Comparison of ENCODE assay signal across 1 cellular context in the genomic region with DNA sequence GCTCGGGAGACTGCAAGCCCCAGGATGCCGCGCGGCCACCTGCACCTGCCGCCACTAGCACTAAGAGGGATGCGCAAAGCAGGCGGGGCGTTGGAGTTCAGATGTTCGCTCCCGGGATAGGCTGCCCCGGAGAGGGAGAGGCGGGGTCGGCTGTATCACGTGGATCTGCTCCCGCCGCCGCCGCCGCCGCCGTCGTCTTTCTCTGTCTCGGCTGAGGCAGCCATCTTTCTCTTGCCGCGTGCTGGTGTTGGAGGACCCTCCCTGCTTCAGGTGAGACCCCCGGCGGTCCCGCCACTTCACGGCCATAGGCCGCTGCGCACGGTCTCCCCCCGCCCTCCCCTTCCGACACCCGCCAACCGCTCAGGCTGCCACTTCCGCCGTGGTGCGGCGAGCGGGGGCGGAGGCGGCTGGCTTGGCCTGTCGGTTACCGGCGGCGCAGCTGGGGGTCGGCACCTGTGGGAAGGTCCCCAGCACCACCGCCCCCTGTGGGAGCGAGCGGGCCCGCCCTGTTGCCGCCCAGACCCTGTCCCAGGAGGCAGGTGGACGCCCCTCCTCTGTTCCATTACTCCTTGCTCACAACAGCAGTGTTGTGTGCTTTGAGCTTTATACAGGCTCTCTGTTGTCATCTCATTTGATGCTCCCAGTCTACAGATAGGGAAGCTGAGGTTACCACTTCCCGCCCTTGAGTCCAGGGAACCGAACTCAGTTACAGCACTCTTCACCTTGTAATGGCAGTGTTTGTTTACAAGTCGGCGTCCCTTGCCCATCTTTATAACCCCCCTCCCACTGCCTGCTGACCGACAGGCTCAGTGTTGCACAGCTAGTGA.
TF ChIP-seq lines count a peak whose summit lies in the region.

A gene (plus strand): TSS at position 186 of the 827 bp plus-strand sequence. CDS start 3,553 bp downstream, outside the sequence.

TF ChIP-seq in A549, 52 proteins besides CTCF, POLR2A, EP300 and RAD21 (continued from another document):
- no peak for TF ChIP-seq EHMT2 (IDR thresholded peaks at IDR 0.05; ENCODE audit: low read depth)
- no peak for TF ChIP-seq ZSCAN20 (CRISPR knock-in tag; IDR thresholded peaks at IDR 0.05)
- TF ChIP-seq, protein P1, sequence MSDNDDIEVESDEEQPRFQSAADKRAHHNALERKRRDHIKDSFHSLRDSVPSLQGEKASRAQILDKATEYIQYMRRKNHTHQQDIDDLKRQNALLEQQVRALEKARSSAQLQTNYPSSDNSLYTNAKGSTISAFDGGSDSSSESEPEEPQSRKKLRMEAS (IDR thresholded peaks at IDR 0.05): peak; percentile 84
TF ChIP-seq in A549: peak in this region for 8.
